ENCODE assay signal across 13 cellular contexts in the genomic region with DNA sequence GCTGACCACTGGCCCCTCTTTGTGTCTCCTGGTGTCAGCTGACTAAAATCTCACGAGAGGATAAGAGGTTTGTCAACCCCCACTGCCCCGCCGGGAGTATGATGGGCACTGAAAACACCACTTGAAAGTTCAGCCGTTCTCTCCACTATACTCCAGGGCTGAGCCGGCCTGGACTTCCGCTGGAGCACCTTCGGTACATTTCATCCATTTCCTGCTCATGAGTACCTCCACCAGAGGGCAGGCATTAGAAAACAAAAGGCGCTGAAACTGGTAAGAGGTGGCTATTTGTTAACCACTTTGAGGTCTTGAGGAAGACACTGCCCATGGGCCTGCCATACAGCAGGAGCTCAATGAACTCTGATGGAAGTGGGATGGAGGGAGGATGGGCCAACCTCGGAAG. TPM values are rescaled to one million over a fixed set of nuclear protein-coding genes. Genes with fewer than 3 reads are reported as not detected.
DNase-seq lines count a peak whose midpoint lies in the region; ATAC-seq and TF ChIP-seq lines count a peak whose summit lies in the region.
"Had no signal": no experiment of that assay in that cellular context is flagged by ENCODE, and none has a peak within 500 bp of the region (broad histone marks: within the 10 kb centered on the region; RNA-seq: fewer than 3 reads in every experiment).

No MANE protein-coding gene starts in this region.

- TF ChIP-seq CTCF in cardiac fibroblast (IDR thresholded peaks at IDR 0.05; ENCODE audit: low read depth, low read length) (peak; percentile 41), mesothelial cell of epicardium (IDR thresholded peaks at IDR 0.05; ENCODE audit: unreplicated experiment) (peak; percentile 16), GM20000 (IDR thresholded peaks at IDR 0.05; ENCODE audit: extremely low read depth, missing control alignments) (no peak)

- H3K27me3 Mint-ChIP-seq in mesothelial cell of epicardium (ENCODE audit: low read depth): no peaks in the 10 kb centered on the region
- H3K27me3 Mint-ChIP-seq: activated B cell treated with CpG ODN at 0.5 μM for 24 hours had no signal

- no peak overlapping the region for H3K27ac Mint-ChIP-seq in mesothelial cell of epicardium
- H3K27ac Mint-ChIP-seq: activated B cell treated with CpG ODN at 0.5 μM for 24 hours had no signal

- peaks cover 5% of the 10 kb centered on the region for H3K4me1 Mint-ChIP-seq in mesothelial cell of epicardium
- H3K4me1 Mint-ChIP-seq: activated B cell treated with CpG ODN at 0.5 μM for 24 hours had no signal

- no peaks in the 10 kb centered on the region for H3K9me3 Mint-ChIP-seq in mesothelial cell of epicardium
- H3K9me3 Mint-ChIP-seq: activated B cell treated with CpG ODN at 0.5 μM for 24 hours had no signal

- no peak overlapping the region for H3K4me3 Mint-ChIP-seq in mesothelial cell of epicardium
- H3K4me3 Mint-ChIP-seq: activated B cell treated with CpG ODN at 0.5 μM for 24 hours had no signal

- no peak for ATAC-seq in HG03565 (IDR thresholded peaks at IDR 0.05; ENCODE audit: unreplicated experiment)

- peak; percentile 23 for DNase-seq in EL
- peak; percentile 37 for DNase-seq in LHCN-M2 (ENCODE audit: low read depth)
- DNase-seq in cardiac fibroblast (ENCODE audit: low read depth in 2 of 2): peak; percentile 57 to 61
- no peak for DNase-seq in mesothelial cell of epicardium (ENCODE audit: low spot score in 2 of 2, unreplicated experiment in 2 of 2)
- no peak for DNase-seq in GM20000 (ENCODE audit: low spot score)
- no peak for DNase-seq in putamen (ENCODE audit: low spot score)
- no peak for DNase-seq in activated T-cell treated with anti-CD3 and anti-CD28 coated beads, Interleukin-2, amount 50 U/mL, for 1 hour
- DNase-seq: activated B cell treated with CpG ODN at 0.5 μM for 24 hours, anterior cingulate cortex, kidney glomerular epithelial cell, NCI-H1694 had no signal

- H3K4me3 ChIP-seq in cardiac fibroblast (replicated peaks in 1 of 2; ENCODE audit: low read depth in 2 of 2, low read length in 2 of 2): no peak overlapping the region
- H3K4me3 ChIP-seq: vagina had no signal

- peaks cover 31% of the 10 kb centered on the region for H3K36me3 Mint-ChIP-seq in mesothelial cell of epicardium

RNA-seq across cellular contexts. Expression of a gene that starts 17.9 kb away (rescaled TPM):
- total RNA-seq in LHCN-M2 (2014; rRNA removed) (not detected in 2 replicates), mesothelial cell of epicardium (not detected in 3 replicates)
- not detected for polyA plus RNA-seq in LHCN-M2 (2012)
- total RNA-seq: activated B cell treated with CpG ODN at 0.5 μM for 24 hours, vagina had no signal

Comparison
In these comparisons a context has a peak if more than half of its experiments do, and no peak if none do; other contexts are left out.
1. DNase-seq: peak in EL (single experiment), LHCN-M2 (single experiment) and cardiac fibroblast (2 of 2); none in mesothelial cell of epicardium (0 of 2), GM20000 (single experiment), putamen (single experiment) and activated T-cell treated with anti-CD3 and anti-CD28 coated beads, Interleukin-2, amount 50 U/mL, for 1 hour (single experiment).